In the genomic region with DNA sequence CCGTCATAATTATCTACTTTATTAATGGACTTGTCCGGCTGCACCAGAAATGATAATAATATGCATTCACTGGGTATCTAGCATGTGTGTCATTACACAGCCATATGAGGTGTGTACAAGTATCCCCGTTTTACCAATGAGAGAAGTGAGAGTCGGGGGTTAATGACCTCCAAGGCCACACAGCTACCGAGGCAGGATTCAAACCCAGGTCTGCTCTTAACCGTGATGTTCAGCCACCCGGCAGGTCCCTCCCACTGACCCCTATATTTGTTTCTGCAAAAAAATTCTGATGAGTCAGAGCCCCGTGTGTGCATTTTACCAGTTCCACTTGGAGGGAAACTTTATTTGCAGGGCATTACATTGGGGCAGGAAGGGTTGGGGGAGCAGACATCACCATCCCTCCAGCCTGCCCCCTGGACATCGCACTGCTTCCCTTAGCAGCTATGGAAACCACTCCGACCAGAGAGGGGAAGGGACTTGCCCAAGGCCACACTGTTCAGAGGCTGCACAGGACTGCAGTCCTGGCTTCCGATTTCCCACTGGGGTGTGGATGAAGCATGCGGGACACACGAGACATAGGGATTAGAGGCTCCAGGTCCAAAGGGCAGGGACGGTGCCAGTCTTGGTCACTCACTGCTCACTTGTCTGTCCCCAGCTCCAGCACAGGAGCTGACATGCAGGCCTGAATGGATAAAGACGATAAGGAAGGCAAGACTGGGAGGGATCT, we compare ENCODE assay signal across 1 cellular context.
TF ChIP-seq lines count a peak whose summit lies in the region.

No MANE protein-coding gene starts in this region.

TF ChIP-seq in K562, 482 proteins besides CTCF, POLR2A, EP300 and RAD21 (continued from another document and continues in another):
- TF ChIP-seq CUX1 (CRISPR knock-in tag; IDR thresholded peaks at IDR 0.05), result no peak
- TF ChIP-seq, protein P1, sequence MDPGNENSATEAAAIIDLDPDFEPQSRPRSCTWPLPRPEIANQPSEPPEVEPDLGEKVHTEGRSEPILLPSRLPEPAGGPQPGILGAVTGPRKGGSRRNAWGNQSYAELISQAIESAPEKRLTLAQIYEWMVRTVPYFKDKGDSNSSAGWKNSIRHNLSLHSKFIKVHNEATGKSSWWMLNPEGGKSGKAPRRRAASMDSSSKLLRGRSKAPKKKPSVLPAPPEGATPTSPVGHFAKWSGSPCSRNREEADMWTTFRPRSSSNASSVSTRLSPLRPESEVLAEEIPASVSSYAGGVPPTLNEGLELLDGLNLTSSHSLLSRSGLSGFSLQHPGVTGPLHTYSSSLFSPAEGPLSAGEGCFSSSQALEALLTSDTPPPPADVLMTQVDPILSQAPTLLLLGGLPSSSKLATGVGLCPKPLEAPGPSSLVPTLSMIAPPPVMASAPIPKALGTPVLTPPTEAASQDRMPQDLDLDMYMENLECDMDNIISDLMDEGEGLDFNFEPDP (CRISPR knock-in tag; IDR thresholded peaks at IDR 0.05), result no peak
- TF ChIP-seq, protein P2, sequence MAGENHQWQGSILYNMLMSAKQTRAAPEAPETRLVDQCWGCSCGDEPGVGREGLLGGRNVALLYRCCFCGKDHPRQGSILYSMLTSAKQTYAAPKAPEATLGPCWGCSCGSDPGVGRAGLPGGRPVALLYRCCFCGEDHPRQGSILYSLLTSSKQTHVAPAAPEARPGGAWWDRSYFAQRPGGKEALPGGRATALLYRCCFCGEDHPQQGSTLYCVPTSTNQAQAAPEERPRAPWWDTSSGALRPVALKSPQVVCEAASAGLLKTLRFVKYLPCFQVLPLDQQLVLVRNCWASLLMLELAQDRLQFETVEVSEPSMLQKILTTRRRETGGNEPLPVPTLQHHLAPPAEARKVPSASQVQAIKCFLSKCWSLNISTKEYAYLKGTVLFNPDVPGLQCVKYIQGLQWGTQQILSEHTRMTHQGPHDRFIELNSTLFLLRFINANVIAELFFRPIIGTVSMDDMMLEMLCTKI (IDR thresholded peaks at IDR 0.05; ENCODE audit: partially characterized antibody), result no peak
- no peak for TF ChIP-seq ZKSCAN3 (CRISPR knock-in tag; IDR thresholded peaks at IDR 0.05)
- no peak for TF ChIP-seq ZNF217 (CRISPR knock-in tag; IDR thresholded peaks at IDR 0.05)
- no peak for TF ChIP-seq TFAM (CRISPR knock-in tag; conservative IDR thresholded peaks at IDR 0.05)
- peak; percentile 31 for TF ChIP-seq DACH1 (IDR thresholded peaks at IDR 0.05; ENCODE audit: partially characterized antibody)
- TF ChIP-seq CHD2 (IDR thresholded peaks at IDR 0.05; ENCODE audit: low read depth, low read length), result no peak
- no peak for TF ChIP-seq MEF2D (tag; conservative IDR thresholded peaks at IDR 0.05; ENCODE audit: low read depth)
- TF ChIP-seq HNRNPH1 (optimal IDR thresholded peaks at IDR 0.05; ENCODE audit: low read depth, low read length), result no peak
- no peak for TF ChIP-seq MEIS2 (IDR thresholded peaks at IDR 0.05; ENCODE audit: partially characterized antibody)
- no peak for TF ChIP-seq DDX20 (tag; IDR thresholded peaks at IDR 0.05; ENCODE audit: low read depth)
- no peak for TF ChIP-seq ZNF398 (CRISPR knock-in tag; IDR thresholded peaks at IDR 0.05)
- TF ChIP-seq SRSF1 (IDR thresholded peaks at IDR 0.05; ENCODE audit: low read depth, low read length), result no peak
- TF ChIP-seq DMBX1 (CRISPR knock-in tag; IDR thresholded peaks at IDR 0.05; ENCODE audit: borderline replicate concordance), result no peak
- TF ChIP-seq ZEB2 (IDR thresholded peaks at IDR 0.05), result no peak
- no peak for TF ChIP-seq TCFL5 (CRISPR knock-in tag; conservative IDR thresholded peaks at IDR 0.05)
- TF ChIP-seq JUNB (CRISPR knock-in tag; conservative IDR thresholded peaks at IDR 0.05), result no peak
- no peak for TF ChIP-seq FIP1L1 (IDR thresholded peaks at IDR 0.05; ENCODE audit: low read depth, low read length, poor library complexity, severe bottlenecking)
- TF ChIP-seq, protein P3, sequence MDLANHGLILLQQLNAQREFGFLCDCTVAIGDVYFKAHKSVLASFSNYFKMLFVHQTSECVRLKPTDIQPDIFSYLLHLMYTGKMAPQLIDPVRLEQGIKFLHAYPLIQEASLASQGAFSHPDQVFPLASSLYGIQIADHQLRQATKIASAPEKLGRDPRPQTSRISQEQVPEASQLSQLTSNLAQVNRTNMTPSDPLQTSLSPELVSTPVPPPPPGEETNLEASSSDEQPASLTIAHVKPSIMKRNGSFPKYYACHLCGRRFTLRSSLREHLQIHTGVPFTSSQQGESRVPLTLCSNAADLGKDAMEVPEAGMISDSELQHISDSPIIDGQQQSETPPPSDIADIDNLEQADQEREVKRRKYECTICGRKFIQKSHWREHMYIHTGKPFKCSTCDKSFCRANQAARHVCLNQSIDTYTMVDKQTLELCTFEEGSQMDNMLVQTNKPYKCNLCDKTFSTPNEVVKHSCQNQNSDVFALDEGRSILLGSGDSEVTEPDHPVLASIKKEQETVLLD (IDR thresholded peaks at IDR 0.05), result peak; percentile 38; the same call in 1 of the 2 replicates
- TF ChIP-seq, protein P4, sequence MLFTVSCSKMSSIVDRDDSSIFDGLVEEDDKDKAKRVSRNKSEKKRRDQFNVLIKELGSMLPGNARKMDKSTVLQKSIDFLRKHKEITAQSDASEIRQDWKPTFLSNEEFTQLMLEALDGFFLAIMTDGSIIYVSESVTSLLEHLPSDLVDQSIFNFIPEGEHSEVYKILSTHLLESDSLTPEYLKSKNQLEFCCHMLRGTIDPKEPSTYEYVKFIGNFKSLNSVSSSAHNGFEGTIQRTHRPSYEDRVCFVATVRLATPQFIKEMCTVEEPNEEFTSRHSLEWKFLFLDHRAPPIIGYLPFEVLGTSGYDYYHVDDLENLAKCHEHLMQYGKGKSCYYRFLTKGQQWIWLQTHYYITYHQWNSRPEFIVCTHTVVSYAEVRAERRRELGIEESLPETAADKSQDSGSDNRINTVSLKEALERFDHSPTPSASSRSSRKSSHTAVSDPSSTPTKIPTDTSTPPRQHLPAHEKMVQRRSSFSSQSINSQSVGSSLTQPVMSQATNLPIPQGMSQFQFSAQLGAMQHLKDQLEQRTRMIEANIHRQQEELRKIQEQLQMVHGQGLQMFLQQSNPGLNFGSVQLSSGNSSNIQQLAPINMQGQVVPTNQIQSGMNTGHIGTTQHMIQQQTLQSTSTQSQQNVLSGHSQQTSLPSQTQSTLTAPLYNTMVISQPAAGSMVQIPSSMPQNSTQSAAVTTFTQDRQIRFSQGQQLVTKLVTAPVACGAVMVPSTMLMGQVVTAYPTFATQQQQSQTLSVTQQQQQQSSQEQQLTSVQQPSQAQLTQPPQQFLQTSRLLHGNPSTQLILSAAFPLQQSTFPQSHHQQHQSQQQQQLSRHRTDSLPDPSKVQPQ (CRISPR knock-in tag; IDR thresholded peaks at IDR 0.05; ENCODE audit: borderline replicate concordance), result no peak
- no peak for TF ChIP-seq NR2F6 (CRISPR knock-in tag; IDR thresholded peaks at IDR 0.05)
- TF ChIP-seq HLTF (IDR thresholded peaks at IDR 0.05), result no peak
- TF ChIP-seq SRSF7 (optimal IDR thresholded peaks at IDR 0.05; ENCODE audit: low read depth, low read length), result no peak
- no peak for TF ChIP-seq ATF7 (IDR thresholded peaks at IDR 0.05)
- TF ChIP-seq, protein P5, sequence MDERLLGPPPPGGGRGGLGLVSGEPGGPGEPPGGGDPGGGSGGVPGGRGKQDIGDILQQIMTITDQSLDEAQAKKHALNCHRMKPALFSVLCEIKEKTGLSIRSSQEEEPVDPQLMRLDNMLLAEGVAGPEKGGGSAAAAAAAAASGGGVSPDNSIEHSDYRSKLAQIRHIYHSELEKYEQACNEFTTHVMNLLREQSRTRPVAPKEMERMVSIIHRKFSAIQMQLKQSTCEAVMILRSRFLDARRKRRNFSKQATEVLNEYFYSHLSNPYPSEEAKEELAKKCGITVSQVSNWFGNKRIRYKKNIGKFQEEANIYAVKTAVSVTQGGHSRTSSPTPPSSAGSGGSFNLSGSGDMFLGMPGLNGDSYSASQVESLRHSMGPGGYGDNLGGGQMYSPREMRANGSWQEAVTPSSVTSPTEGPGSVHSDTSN (CRISPR knock-in tag; IDR thresholded peaks at IDR 0.05; ENCODE audit: low read depth), result no peak
- TF ChIP-seq, protein P5 (tag; conservative IDR thresholded peaks at IDR 0.05; ENCODE audit: low read depth), result no peak
- no peak for TF ChIP-seq KLF16 (IDR thresholded peaks at IDR 0.05)
- TF ChIP-seq SREBF2 (CRISPR knock-in tag; IDR thresholded peaks at IDR 0.05), result no peak
